Comparison of ENCODE assay signal across 8 cellular contexts in genomic region chr14:23555882-23556699, GRCh38. TPM values are rescaled to one million over a fixed set of nuclear protein-coding genes. Genes with fewer than 3 reads are reported as not detected.
DNase-seq lines count a peak whose midpoint lies in the region; ATAC-seq, FAIRE-seq and TF ChIP-seq lines count a peak whose summit lies in the region.

Gene THTPA (plus strand): TSS chr14:23556271. CDS start chr14:23556758, 487 bp downstream.

- 0% methylated on average over 50 to 54 of the region's 54 CpGs for WGBS in pancreas, 2 donors
- WGBS in thyroid gland, 2 donors = 1 to 3% methylated on average over 17 to 29 of the region's 54 CpGs

- peaks cover 0 to 11% (median 6%) of the 10 kb centered on the region in 3 donors for H3K4me1 ChIP-seq in pancreas
- peaks cover 15 to 19% of the 10 kb centered on the region in 2 donors for H3K4me1 ChIP-seq in thyroid gland

- H3K27ac Mint-ChIP-seq in activated naive CD4-positive, alpha-beta T cell treated with anti-CD3 and anti-CD28 coated beads, Interleukin-2, amount 50 U/mL, for 72 hours = peak within 1 kb of the TSS; percentile 97 to 99

- H3K9me3 ChIP-seq in pancreas = no peaks in the 10 kb centered on the region
- no peaks in the 10 kb centered on the region for H3K9me3 ChIP-seq in thyroid gland

- H3K27ac ChIP-seq in pancreas = peak within 1 kb of the TSS; percentile 90 to 94 (median 93)
- H3K27ac ChIP-seq in thyroid gland = peak within 1 kb of the TSS; percentile 93 to 97 (median 97)

- TF ChIP-seq POLR2A in thyroid gland (IDR thresholded peaks at IDR 0.05) = peak in 1 of 2 donors; percentile 59

- H3K36me3 ChIP-seq in pancreas = peaks cover 0 to 10% (median under 1%) of the 10 kb centered on the region in 3 donors
- H3K36me3 ChIP-seq in thyroid gland = peaks cover 6 to 17% of the 10 kb centered on the region in 2 donors

- H3K4me3 ChIP-seq in pancreas (peak within 1 kb of the TSS; percentile 70 to 96 (median 90)), thyroid gland (replicated peaks in 1 of 3) (peak within 1 kb of the TSS; percentile 65 to 71 (median 70))

- TF ChIP-seq CTCF in GM10266 (IDR thresholded peaks at IDR 0.05; ENCODE audit: control insufficient read depth, insufficient read depth, low read depth, missing control alignments) = no peak
- no peak for TF ChIP-seq CTCF in pancreas (IDR thresholded peaks at IDR 0.05)
- peak in 1 of 6 experiments; percentile 26 for TF ChIP-seq CTCF in thyroid gland (IDR thresholded peaks at IDR 0.05)

- peaks cover 0 to 20% of the 10 kb centered on the region in 2 donors for H3K36me3 Mint-ChIP-seq in activated naive CD4-positive, alpha-beta T cell treated with anti-CD3 and anti-CD28 coated beads, Interleukin-2, amount 50 U/mL, for 72 hours

- ATAC-seq in HG02610 (IDR thresholded peaks at IDR 0.05; ENCODE audit: unreplicated experiment) (peak; percentile 82), pancreas (peak; percentile 82 to 90 (median 86))
- peak; percentile 78 to 89 for ATAC-seq in activated naive CD4-positive, alpha-beta T cell treated with anti-CD3 and anti-CD28 coated beads, Interleukin-2, amount 50 U/mL, for 72 hours

- FAIRE-seq in pancreas (lab: Jason Lieb, UNC) = no peak

- H3K27me3 ChIP-seq in pancreas (no peaks in the 10 kb centered on the region), thyroid gland (no peaks in the 10 kb centered on the region)

- DNase-seq in GM10266 (ENCODE audit: extremely low spot score) = peak; percentile 92
- DNase-seq in NCI-H1092 (lab: John Stamatoyannopoulos, UW) = peak; percentile 90
- DNase-seq in SKM-1 (lab: John Stamatoyannopoulos, UW; ENCODE audit: unreplicated experiment) = peak; percentile 13
- peak; percentile 86 to 90 for DNase-seq in activated naive CD4-positive, alpha-beta T cell treated with anti-CD3 and anti-CD28 coated beads, Interleukin-2, amount 50 U/mL, for 72 hours (ENCODE audit: low spot score in 2 of 2)
- DNase-seq in head of caudate nucleus = peak; percentile 89 to 98 (median 96)
- peak; percentile 91 to 97 (median 92) for DNase-seq in pancreas
- peak; percentile 92 to 93 for DNase-seq in thyroid gland

- intact Hi-C loops in head of caudate nucleus (cut with DNase I) (loop anchor here (10.0 kb wide), 1 partner anchor 231 kb away; the partner anchor contains the start of gene PABPN1), pancreas (cut with DNase I) (no loop called here), thyroid gland (cut with DNase I) (no loop called here)

- no peaks in the 10 kb centered on the region for H3K9me3 Mint-ChIP-seq in activated naive CD4-positive, alpha-beta T cell treated with anti-CD3 and anti-CD28 coated beads, Interleukin-2, amount 50 U/mL, for 72 hours

RNA-seq across cellular contexts. Expression of gene THTPA, which starts in this region (rescaled TPM):
- 1 to 10 TPM; 5.9 to 6.5 TPM for total RNA-seq in activated naive CD4-positive, alpha-beta T cell treated with anti-CD3 and anti-CD28 coated beads, Interleukin-2, amount 50 U/mL, for 72 hours
- total RNA-seq in pancreas (10 to 100 TPM in 1 of 6 donors, 1 to 10 TPM in 5; 5.6 to 11.6 (median 8.4) TPM), thyroid gland (10 to 100 TPM; 15.3 to 48.1 (median 28.3) TPM)
- polyA plus RNA-seq in pancreas = 10 to 100 TPM; 11.9 TPM

Comparison
In these comparisons a context has a peak if more than half of its experiments do, and no peak if none do; other contexts are left out.
1. Peak in every context shown above with its lines: DNase-seq, ATAC-seq, H3K4me3 ChIP-seq and H3K27ac ChIP-seq.
2. DNase-seq: peak in every context shown above with its lines; median percentile 96 in head of caudate nucleus; 92 in pancreas; 92 in thyroid gland; 92 in GM10266; 90 in NCI-H1092; 88 in activated naive CD4-positive, alpha-beta T cell treated with anti-CD3 and anti-CD28 coated beads, Interleukin-2, amount 50 U/mL, for 72 hours; 13 in SKM-1.